Comparison of ENCODE assay signal across 14 cellular contexts in the genomic region with DNA sequence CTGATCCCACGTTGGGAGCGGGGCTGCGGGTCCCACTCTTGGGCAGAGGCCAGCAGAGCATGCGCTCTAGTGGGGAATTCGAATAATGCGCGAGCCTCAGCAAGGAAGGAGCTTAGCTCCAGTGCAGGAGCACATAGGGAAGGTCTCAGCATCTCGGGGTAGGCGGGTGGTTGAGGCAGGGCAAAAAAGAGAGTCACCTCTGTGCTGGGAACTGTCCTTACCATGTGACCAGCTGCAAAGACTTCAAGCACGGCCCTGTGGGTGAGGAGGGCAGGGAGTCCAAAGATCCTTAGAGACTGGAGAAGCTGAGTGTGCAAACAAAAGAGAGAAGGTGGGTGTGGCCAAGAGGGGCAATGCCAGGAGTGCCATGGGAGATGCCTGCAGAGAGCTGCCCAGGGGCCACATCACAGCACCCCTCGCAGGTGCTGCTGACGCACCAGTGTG.
DNase-seq lines count a peak whose midpoint lies in the region; ATAC-seq, FAIRE-seq and TF ChIP-seq lines count a peak whose summit lies in the region.
"Had no signal": no experiment of that assay in that cellular context is flagged by ENCODE, and none has a peak within 500 bp of the region (broad histone marks: within the 10 kb centered on the region; RNA-seq: fewer than 3 reads in every experiment).

No MANE protein-coding gene starts in this region.

- peak; percentile 12 to 26 for TF ChIP-seq CTCF in Caco-2 (IDR thresholded peaks at IDR 0.05; ENCODE audit: insufficient read depth in 1 of 2, low read depth in 1 of 2, low read length in 1 of 2, severe bottlenecking in 1 of 2, unreplicated experiment in 1 of 2)
- peak; percentile 7 to 32 (median 28); a peak in 5 of 6 replicates for TF ChIP-seq CTCF in HCT116 (IDR thresholded peaks at IDR 0.05 in 2 of 3, conservative IDR thresholded peaks at IDR 0.05 in 1 of 3; ENCODE audit: borderline replicate concordance in 1 of 3, insufficient read depth in 1 of 3, low read depth in 2 of 3, low read length in 2 of 3)
- TF ChIP-seq CTCF in K562 (IDR thresholded peaks at IDR 0.05 in 2 of 3, conservative IDR thresholded peaks at IDR 0.05 in 1 of 3; ENCODE audit: insufficient read depth in 2 of 3, low read depth in 1 of 3, low read length in 3 of 3), result peak; percentile 11 to 32 (median 29); a peak in 3 of 6 replicates
- no peak for TF ChIP-seq CTCF in right lobe of liver (IDR thresholded peaks at IDR 0.05)

- H3K36me3 Mint-ChIP-seq in Caco-2 (ENCODE audit: insufficient read depth, unreplicated experiment), result no peaks in the 10 kb centered on the region

- no peak overlapping the region for H3K9ac ChIP-seq in HCT116 (ENCODE audit: low read length)
- H3K9ac ChIP-seq in K562 (ENCODE audit: insufficient read depth in 1 of 2, low read depth in 2 of 2, low read length in 2 of 2), result peak overlapping the region in 1 of 2 experiments; percentile 59; a peak in 1 of 4 replicates

- no peak for TF ChIP-seq EP300 in K562 (IDR thresholded peaks at IDR 0.05; ENCODE audit: low read length)

- H3K27ac ChIP-seq in HCT116 (ENCODE audit: low read depth, low read length), result no peak overlapping the region
- no peak overlapping the region for H3K27ac ChIP-seq in K562 (ENCODE audit: extremely low read depth, low read depth, low read length)
- no peak overlapping the region for H3K27ac ChIP-seq in right lobe of liver
- no peak overlapping the region for H3K27ac ChIP-seq in aorta (ENCODE audit: low read depth in 1 of 2, low read length in 2 of 2)
- H3K27ac ChIP-seq: SK-N-MC had no signal

- CTCF ChIA-PET in Caco-2 (lab: Charles Lee), result interaction anchor here (0.5 to 0.8 kb wide), 5 partner anchors 59 to 175 kb away, joined by 3 to 4 read pairs (median 3); no protein-coding TSS in a partner anchor
- CTCF ChIA-PET in HCT116 (lab: Charles Lee), result interaction anchor here (0.9 to 1.2 kb wide), 3 partner anchors 9 to 314 kb away, joined by 3 to 5 read pairs (median 4); no protein-coding TSS in a partner anchor
- CTCF ChIA-PET in K562 (lab: Yijun Ruan, JAX; ENCODE audit: low intra/inter-chr PET ratio), result no interaction called here

- H3K4me3 ChIP-seq in Caco-2 (ENCODE audit: low read depth, low read length) (no peak overlapping the region), HCT116 (replicated peaks in 1 of 2; ENCODE audit: low read depth in 1 of 2, low read length in 2 of 2) (no peak overlapping the region), K562 (no peak overlapping the region), right lobe of liver (no peak overlapping the region), aorta (ENCODE audit: low read length in 2 of 2) (no peak overlapping the region)
- H3K4me3 ChIP-seq: SK-N-MC, thoracic aorta had no signal

- H3K9me3 ChIP-seq in Caco-2 (no peaks in the 10 kb centered on the region), HCT116 (ENCODE audit: control insufficient read depth in 1 of 2, insufficient read depth in 1 of 2, low read depth in 1 of 2, low read length in 2 of 2) (no peaks in the 10 kb centered on the region), K562 (replicated peaks; ENCODE audit: control insufficient read depth, insufficient read depth, low read depth, low read length) (no peaks in the 10 kb centered on the region), right lobe of liver (no peaks in the 10 kb centered on the region), aorta (ENCODE audit: control insufficient read depth, low read length) (no peaks in the 10 kb centered on the region)
- H3K9me3 ChIP-seq: thoracic aorta had no signal

- ATAC-seq in HCT116, result peak; percentile 76
- ATAC-seq in K562, result peak; percentile 38; the same call in 1 of the 3 replicates
- no peak for ATAC-seq in right lobe of liver
- ATAC-seq in aorta (ENCODE audit: low FRiP score), result no peak
- ATAC-seq in HG02973 (IDR thresholded peaks at IDR 0.05; ENCODE audit: unreplicated experiment), result no peak

- no peaks in the 10 kb centered on the region for H4K20me1 ChIP-seq in HCT116 (ENCODE audit: insufficient read depth)
- no peaks in the 10 kb centered on the region for H4K20me1 ChIP-seq in K562 (replicated peaks; ENCODE audit: control insufficient read depth, insufficient read depth, low read length)

- RAD21 ChIA-PET in HCT116 (lab: Charles Lee; ENCODE audit: low non-redundant PET in 1 of 2, low total read pairs in 2 of 2, uncharacterized antibody in 2 of 2, unreplicated experiment in 2 of 2), result interaction anchor here in 1 of 2 experiments (0.8 kb wide), 1 partner anchor 35 kb away, joined by 3 read pairs; no protein-coding TSS in a partner anchor

- TF ChIP-seq POLR2A in HCT116 (IDR thresholded peaks at IDR 0.05; ENCODE audit: borderline replicate concordance, extremely low read depth, insufficient read depth, insufficient read length) (no peak), K562 (conservative IDR thresholded peaks at IDR 0.05) (no peak), right lobe of liver (IDR thresholded peaks at IDR 0.05) (no peak)

- H3K9me3 Mint-ChIP-seq in Caco-2 (ENCODE audit: unreplicated experiment), result no peaks in the 10 kb centered on the region

- no peaks in the 10 kb centered on the region for H3K27me3 Mint-ChIP-seq in Caco-2 (ENCODE audit: insufficient read depth, unreplicated experiment)

- peak overlapping the region; percentile 66 for H3K27ac Mint-ChIP-seq in Caco-2 (ENCODE audit: unreplicated experiment)

- DNase-seq in Caco-2 (peak in 1 of 2 experiments; percentile 37), HCT116 (ENCODE audit: low read depth, low spot score) (no peak), K562 (ENCODE audit: extremely low read depth in 1 of 4, low spot score in 3 of 4) (peak in 2 of 4 experiments; percentile 32 to 36), right lobe of liver (peak in 2 of 3 donors; percentile 31 to 43), aorta (no peak), NCI-H2081 treated with DMSO at 0.1 percent for 48 hours (lab: John Stamatoyannopoulos, UW) (no peak), middle frontal gyrus (ENCODE audit: extremely low spot score, low spot score) (no peak)
- DNase-seq: activated CD8-positive, alpha-beta memory T cell treated with anti-CD3 and anti-CD28 coated beads for 24 hours; NCI-H187 had no signal

- no peaks in the 10 kb centered on the region for H3K79me2 ChIP-seq in HCT116 (ENCODE audit: insufficient read depth, low read length)
- no peaks in the 10 kb centered on the region for H3K79me2 ChIP-seq in K562 (ENCODE audit: control insufficient read depth, insufficient read depth, low read length)

- no peaks in the 10 kb centered on the region; the same call in 1 of the 2 replicates for H3K36me3 ChIP-seq in Caco-2 (ENCODE audit: control insufficient read depth, insufficient read depth, low read length)
- H3K36me3 ChIP-seq in HCT116 (ENCODE audit: control insufficient read depth in 1 of 2, insufficient read depth in 2 of 2, low read length in 2 of 2), result no peaks in the 10 kb centered on the region
- no peaks in the 10 kb centered on the region for H3K36me3 ChIP-seq in K562 (ENCODE audit: control insufficient read depth, insufficient read depth, low read length)
- H3K36me3 ChIP-seq in right lobe of liver, result no peaks in the 10 kb centered on the region
- H3K36me3 ChIP-seq in aorta (ENCODE audit: control insufficient read depth in 1 of 2, insufficient read depth in 2 of 2, low read length in 1 of 2), result no peaks in the 10 kb centered on the region
- H3K36me3 ChIP-seq: thoracic aorta had no signal

- H3K9me2 ChIP-seq in HCT116 (ENCODE audit: insufficient read depth), result no peaks in the 10 kb centered on the region

- peak; percentile 23 for FAIRE-seq in K562 (lab: Jason Lieb, UNC)
- FAIRE-seq: endothelial cell of umbilical vein, H54 had no signal

- intact Hi-C loops in Caco-2 (cut with micrococcal nuclease; ENCODE audit: unreplicated experiment) (loop anchor here (10.0 kb wide), 2 partner anchors 51 to 111 kb away; no protein-coding TSS in a partner anchor), HCT116 (cut with micrococcal nuclease) (no loop called here), K562 (cut with micrococcal nuclease) (no loop called here), right lobe of liver (cut with DNase I) (no loop called here), aorta (cut with DNase I) (no loop called here)

- H3K4me1 ChIP-seq in Caco-2 (peaks cover 23% of the 10 kb centered on the region), HCT116 (ENCODE audit: control insufficient read depth in 1 of 2, insufficient read depth in 2 of 2, low read length in 2 of 2) (peaks cover 4 to 17% of the 10 kb centered on the region in 2 experiments; a peak in 3 of 4 replicates), K562 (replicated peaks in 1 of 2; ENCODE audit: control insufficient read depth in 2 of 2, insufficient read depth in 2 of 2, low read length in 2 of 2) (peaks cover 19 to 24% of the 10 kb centered on the region in 2 experiments), right lobe of liver (no peaks in the 10 kb centered on the region), aorta (ENCODE audit: control insufficient read depth in 1 of 2, insufficient read depth in 2 of 2, low read length in 2 of 2) (no peaks in the 10 kb centered on the region)

- BruUV-seq in Caco-2 (replicated peaks; lab: Mats Ljungman, UMichigan), result no TSS peak
- no TSS peak for BruUV-seq in HCT116 (replicated peaks; lab: Mats Ljungman, UMichigan)
- no TSS peak for BruUV-seq in K562 (replicated peaks; lab: Mats Ljungman, UMichigan)

- H3K4me3 Mint-ChIP-seq in Caco-2 (ENCODE audit: unreplicated experiment), result no peak overlapping the region

- H3K9me1 ChIP-seq in K562 (ENCODE audit: control insufficient read depth, insufficient read depth, low read length), result no peaks in the 10 kb centered on the region

- H3K4me2 ChIP-seq in HCT116 (ENCODE audit: low read length) (no peak overlapping the region), K562 (ENCODE audit: insufficient read depth, low read length) (no peak overlapping the region)

- WGBS in K562 (ENCODE audit: insufficient coverage, low coverage, missing lambda C conversion rate), result 57% methylated on average over 12 of the region's 12 CpGs
- WGBS in right lobe of liver (ENCODE audit: insufficient coverage, low coverage, low lambda C conversion rate, missing lambda C conversion rate), result 55% methylated on average over 11 of the region's 12 CpGs
- WGBS in aorta, 2 donors, result 71 to 78% methylated on average over 12 of the region's 12 CpGs

- TF ChIP-seq RAD21 in HCT116 (IDR thresholded peaks at IDR 0.05; ENCODE audit: low read depth) (peak; percentile 35; the same call in 1 of the 2 replicates), K562 (CRISPR knock-in tag; conservative IDR thresholded peaks at IDR 0.05 in 1 of 2, IDR thresholded peaks at IDR 0.05 in 1 of 2) (peak in 1 of 2 experiments; percentile 59; a peak in 2 of 4 replicates)

- H3K27me3 ChIP-seq in Caco-2 (replicated peaks; ENCODE audit: control insufficient read depth, insufficient read depth, low read length) (no peaks in the 10 kb centered on the region), HCT116 (ENCODE audit: insufficient read depth, low read length) (no peaks in the 10 kb centered on the region; the same call in 1 of the 2 replicates), K562 (ENCODE audit: control insufficient read depth in 2 of 2, insufficient read depth in 2 of 2, low read length in 2 of 2) (no peaks in the 10 kb centered on the region), right lobe of liver (no peaks in the 10 kb centered on the region), aorta (ENCODE audit: control insufficient read depth in 1 of 2, insufficient read depth in 2 of 2, low read length in 1 of 2) (no peaks in the 10 kb centered on the region)

- POLR2A ChIA-PET in Caco-2 (lab: Charles Lee), result no interaction called here
- POLR2A ChIA-PET in HCT116 (lab: Charles Lee), result interaction anchor here (0.6 to 1.0 kb wide), 2 partner anchors 9 to 69 kb away, joined by 3 to 4 read pairs; no protein-coding TSS in a partner anchor
- POLR2A ChIA-PET in K562 (lab: Yijun Ruan, JAX), result interaction anchor here (1.0 kb wide), 1 partner anchor 13 kb away, joined by 4 read pairs; no protein-coding TSS in a partner anchor

- H3K4me1 Mint-ChIP-seq in Caco-2 (ENCODE audit: low read depth, unreplicated experiment), result peaks cover 21% of the 10 kb centered on the region

- no peak overlapping the region for H2AFZ ChIP-seq in HCT116 (ENCODE audit: low read depth, low read length, poor library complexity, severe bottlenecking)
- H2AFZ ChIP-seq in K562 (ENCODE audit: low read depth, low read length), result peak overlapping the region; percentile 55; the same call in 1 of the 2 replicates

- in situ Hi-C loops in K562 (cut with MboI), result no loop called here

Comparison
In these comparisons a context has a peak if more than half of its experiments do, and no peak if none do; other contexts are left out.
1. DNase-seq: peak in right lobe of liver (2 of 3); none in HCT116 (single experiment), aorta (0 of 2), NCI-H2081 treated with DMSO at 0.1 percent for 48 hours (single experiment) and middle frontal gyrus (single experiment).
2. CTCF ChIP-seq: peak in Caco-2 (2 of 2), HCT116 (3 of 3) and K562 (3 of 3); none in right lobe of liver (0 of 4).
3. ATAC-seq: peak in HCT116 (single experiment) and K562 (single experiment); none in right lobe of liver (0 of 4), aorta (single experiment) and HG02973 (single experiment).